In genomic region chr1:206925116-206925736, GRCh38 we compare ENCODE assay signal across 8 cellular contexts. TPM values are rescaled to one million over a fixed set of nuclear protein-coding genes. Genes with fewer than 3 reads are reported as not detected.
A peak's percentile ranks its signal among the peaks of the same experiment; 100 is the strongest.
DNase-seq lines count a peak whose midpoint lies in the region; ATAC-seq and TF ChIP-seq lines count a peak whose summit lies in the region.
"Had no signal": no experiment of that assay in that cellular context is flagged by ENCODE, and none has a peak within 500 bp of the region (broad histone marks: within the 10 kb centered on the region; RNA-seq: fewer than 3 reads in every experiment).

No MANE protein-coding gene starts in this region.

- H4K5ac ChIP-seq in IMR-90 (ENCODE audit: low read depth, low read length): no peak overlapping the region

- H3K36me3 ChIP-seq in IMR-90 (ENCODE audit: control insufficient read depth, insufficient read depth, low read length): no peaks in the 10 kb centered on the region
- peaks cover 6 to 8% of the 10 kb centered on the region in 2 donors for H3K36me3 ChIP-seq in mucosa of rectum (ENCODE audit: control insufficient read depth in 2 of 2, insufficient read depth in 2 of 2, low read length in 2 of 2)
- H3K36me3 ChIP-seq: gastrocnemius medialis had no signal

- no peak overlapping the region for H3K14ac ChIP-seq in IMR-90 (replicated peaks; ENCODE audit: low read depth, low read length)

- H3K56ac ChIP-seq in IMR-90 (ENCODE audit: extremely low read depth, insufficient read depth, low read length): no peak overlapping the region

- H2BK20ac ChIP-seq in IMR-90 (ENCODE audit: low read depth, low read length): no peak overlapping the region

- H4K91ac ChIP-seq in IMR-90 (ENCODE audit: insufficient read depth, low read depth, low read length): no peak overlapping the region

- no peak overlapping the region for H3K4ac ChIP-seq in IMR-90 (ENCODE audit: low read depth, low read length)

- H2BK5ac ChIP-seq in IMR-90 (ENCODE audit: low read depth, low read length, poor library complexity, severe bottlenecking): no peak overlapping the region

- CTCF ChIA-PET in IMR-90 (lab: Yijun Ruan, JAX): no interaction called here

- POLR2A ChIA-PET in IMR-90 (lab: Charles Lee; ENCODE audit: unreplicated experiment): no interaction called here

- no peak for DNase-seq in IMR-90
- peak; percentile 56 for DNase-seq in activated T-cell treated with anti-CD3 and anti-CD28 coated beads, Interleukin-2, amount 50 U/mL, for 1 hour
- DNase-seq in COR-L47 (lab: John Stamatoyannopoulos, UW): no peak
- no peak for DNase-seq in SW 1271 (lab: John Stamatoyannopoulos, UW)
- DNase-seq: gastrocnemius medialis had no signal

- dilution Hi-C loops in IMR-90 (cut with HindIII; ENCODE audit: low sequenced_read_pairs, unreplicated experiment): no loop called here

- H3K9me1 ChIP-seq in IMR-90 (ENCODE audit: insufficient read depth, low read length): peaks cover 12% of the 10 kb centered on the region

- H2AFZ ChIP-seq in IMR-90 (replicated peaks; ENCODE audit: low read length, poor library complexity): peak overlapping the region; percentile 17

- H2AK9ac ChIP-seq in IMR-90 (replicated peaks; ENCODE audit: low read depth, low read length, poor library complexity): no peak overlapping the region

- no peak for TF ChIP-seq RAD21 in IMR-90 (IDR thresholded peaks at IDR 0.05; ENCODE audit: low read length)

- no peaks in the 10 kb centered on the region; a peak in 1 of 4 replicates for H3K79me1 ChIP-seq in IMR-90 (ENCODE audit: low read depth in 1 of 2, low read length in 2 of 2)

- no peak overlapping the region for H3K4me2 ChIP-seq in IMR-90 (ENCODE audit: low read depth, low read length)

- no peaks in the 10 kb centered on the region for H4K20me1 ChIP-seq in IMR-90 (ENCODE audit: insufficient read depth, low read length)

- no TSS peak for BruUV-seq in IMR-90 (replicated peaks; lab: Mats Ljungman, UMichigan)

- no peaks in the 10 kb centered on the region; the same call in 1 of the 2 replicates for H3K4me1 ChIP-seq in IMR-90 (ENCODE audit: control insufficient read depth, insufficient read depth, low read length)
- H3K4me1 ChIP-seq in mucosa of rectum (ENCODE audit: control insufficient read depth in 2 of 2, insufficient read depth in 2 of 2, low read length in 2 of 2): peaks cover 41 to 48% of the 10 kb centered on the region in 2 donors

- no peak overlapping the region for H2BK120ac ChIP-seq in IMR-90 (ENCODE audit: low read depth, low read length)

- in situ Hi-C loops in IMR-90 (cut with MboI; ENCODE audit: low sequenced_read_pairs): no loop called here

- no peak for TF ChIP-seq POLR2A in IMR-90 (IDR thresholded peaks at IDR 0.05; ENCODE audit: low read depth, low read length)

- H3K27me3 ChIP-seq in IMR-90 (ENCODE audit: control insufficient read depth, insufficient read depth, low read length) (peaks cover 6% of the 10 kb centered on the region; the same call in 1 of the 2 replicates), mucosa of rectum (ENCODE audit: control insufficient read depth in 2 of 2, insufficient read depth in 2 of 2, low read length in 2 of 2) (no peaks in the 10 kb centered on the region)
- H3K27me3 ChIP-seq: gastrocnemius medialis had no signal

- H3K9ac ChIP-seq in IMR-90 (ENCODE audit: low read depth, low read length) (no peak overlapping the region), mucosa of rectum (ENCODE audit: low read depth in 1 of 2, low read length in 2 of 2) (peak overlapping the region in 1 of 2 donors; percentile 44)

- H3K27ac ChIP-seq in IMR-90 (ENCODE audit: insufficient read depth, low read length): no peak overlapping the region
- peak overlapping the region; percentile 67 to 87 for H3K27ac ChIP-seq in mucosa of rectum (ENCODE audit: low read depth in 2 of 2, low read length in 2 of 2)
- H3K27ac ChIP-seq: gastrocnemius medialis had no signal

- H4K8ac ChIP-seq in IMR-90 (ENCODE audit: low read depth in 2 of 2, low read length in 2 of 2): no peak overlapping the region

- H3K4me3 ChIP-seq in IMR-90 (ENCODE audit: insufficient read depth, low read depth, low read length) (no peak overlapping the region), mucosa of rectum (ENCODE audit: low read length in 2 of 2) (no peak overlapping the region)
- H3K4me3 ChIP-seq: gastrocnemius medialis had no signal

- H3K9me3 ChIP-seq in IMR-90 (ENCODE audit: control insufficient read depth, insufficient read depth, low read length): no peaks in the 10 kb centered on the region
- H3K9me3 ChIP-seq in mucosa of rectum (ENCODE audit: control insufficient read depth in 2 of 2, low read length in 2 of 2): no peaks in the 10 kb centered on the region
- H3K9me3 ChIP-seq: gastrocnemius medialis had no signal

- ATAC-seq in GM18519 (IDR thresholded peaks at IDR 0.05; ENCODE audit: low FRiP score, unreplicated experiment): peak; percentile 43
- peak; percentile 51 for ATAC-seq in GM21723 (IDR thresholded peaks at IDR 0.05; ENCODE audit: unreplicated experiment)
- no peak for ATAC-seq in IMR-90 (ENCODE audit: low read depth)

- no peak overlapping the region for H3K18ac ChIP-seq in IMR-90 (ENCODE audit: low read depth, low read length)

- intact Hi-C loops in IMR-90 (cut with micrococcal nuclease): no loop called here

- no peak overlapping the region for H2BK15ac ChIP-seq in IMR-90 (ENCODE audit: low read depth, low read length)

- H3K23ac ChIP-seq in IMR-90 (ENCODE audit: low read depth, low read length): no peak overlapping the region

- no CpG with 5 or more reads among the region's 11 CpGs for WGBS in IMR-90 (ENCODE audit: extremely low coverage in 2 of 2, insufficient read length in 1 of 2), 2 experiments

- no peak overlapping the region for H2AK5ac ChIP-seq in IMR-90 (ENCODE audit: low read depth, low read length)

- no peak for TF ChIP-seq CTCF in IMR-90 (conservative IDR thresholded peaks at IDR 0.05; ENCODE audit: low read depth, low read length)

TF ChIP-seq in IMR-90, 13 proteins besides CTCF, POLR2A, EP300 and RAD21:
- TF ChIP-seq MAZ (IDR thresholded peaks at IDR 0.05; ENCODE audit: borderline replicate concordance, low read depth, low read length) (no peak), BHLHE40 (IDR thresholded peaks at IDR 0.05; ENCODE audit: low read depth, low read length) (no peak), USF2 (IDR thresholded peaks at IDR 0.05; ENCODE audit: low read depth, low read length) (no peak), CHD1 (IDR thresholded peaks at IDR 0.05; ENCODE audit: low read depth, low read length) (no peak), NFE2L2 (IDR thresholded peaks at IDR 0.05; ENCODE audit: low read depth, low read length) (no peak), MAFK (IDR thresholded peaks at IDR 0.05; ENCODE audit: low read depth, low read length) (no peak), MXI1 (IDR thresholded peaks at IDR 0.05; ENCODE audit: borderline replicate concordance, low read depth, low read length) (no peak), ELK1 (IDR thresholded peaks at IDR 0.05; ENCODE audit: borderline replicate concordance, low read depth, low read length) (no peak), FOS (IDR thresholded peaks at IDR 0.05; ENCODE audit: low read depth, low read length) (no peak), RCOR1 (IDR thresholded peaks at IDR 0.05; ENCODE audit: insufficient replicate concordance, low read length) (no peak), CEBPB (IDR thresholded peaks at IDR 0.05; ENCODE audit: low read depth, low read length) (no peak), RFX5 (IDR thresholded peaks at IDR 0.05; ENCODE audit: low read depth, low read length) (no peak), SMC3 (IDR thresholded peaks at IDR 0.05; ENCODE audit: low read depth, low read length) (no peak)

RNA-seq across cellular contexts. Expression of gene FCMR, which starts 3.5 kb away (rescaled TPM):
- total RNA-seq in IMR-90 (2012; rRNA removed): not detected in 2 replicates
- 0.09 and 0.29 TPM in 2 replicates for polyA plus RNA-seq in IMR-90 (2012; rRNA removed)
- 0.41 and 0.58 TPM in 2 replicates for polyA plus RNA-seq in IMR-90 (2012; cell fraction: cytosol; rRNA removed)
- 0.17 TPM in 1 of 2 replicates, not detected in the other for polyA plus RNA-seq in IMR-90 (2012; cell fraction: nucleus; rRNA removed; ENCODE audit: low replicate concordance)

RNA-seq across cellular contexts. Expression of gene PIGR, which starts 21.0 kb away (rescaled TPM):
- not detected in 2 replicates for total RNA-seq in IMR-90 (2012; rRNA removed)
- polyA plus RNA-seq in IMR-90 (2012; rRNA removed): not detected in 2 replicates
- polyA plus RNA-seq in IMR-90 (2012; cell fraction: cytosol; rRNA removed): not detected in 2 replicates
- polyA plus RNA-seq in IMR-90 (2012; cell fraction: nucleus; rRNA removed; ENCODE audit: low replicate concordance): not detected in 2 replicates

RNA-seq across cellular contexts. Expression of gene IL24, which starts 28.0 kb away (rescaled TPM):
- under 0.01 and 0.18 TPM in 2 replicates for total RNA-seq in IMR-90 (2012; rRNA removed)
- 0.12 and 0.22 TPM in 2 replicates for polyA plus RNA-seq in IMR-90 (2012; rRNA removed)
- 0.04 TPM in 1 of 2 replicates, not detected in the other for polyA plus RNA-seq in IMR-90 (2012; cell fraction: cytosol; rRNA removed)
- 0.05 and 0.34 TPM in 2 replicates for polyA plus RNA-seq in IMR-90 (2012; cell fraction: nucleus; rRNA removed; ENCODE audit: low replicate concordance)
- total RNA-seq: gastrocnemius medialis had no signal

RNA-seq across cellular contexts. Expression of gene FCAMR, which starts 45.0 kb away (rescaled TPM):
- total RNA-seq in IMR-90 (2012; rRNA removed): not detected in 2 replicates
- not detected in 2 replicates for polyA plus RNA-seq in IMR-90 (2012; rRNA removed)
- not detected in 2 replicates for polyA plus RNA-seq in IMR-90 (2012; cell fraction: cytosol; rRNA removed)
- 0.05 TPM in 1 of 2 replicates, not detected in the other for polyA plus RNA-seq in IMR-90 (2012; cell fraction: nucleus; rRNA removed; ENCODE audit: low replicate concordance)
- total RNA-seq: gastrocnemius medialis had no signal

RNA-seq across cellular contexts. Expression of gene IL20, which starts 59.8 kb away (rescaled TPM):
- total RNA-seq in IMR-90 (2012; rRNA removed): not detected in 2 replicates
- polyA plus RNA-seq in IMR-90 (2012; rRNA removed): not detected in 2 replicates
- polyA plus RNA-seq in IMR-90 (2012; cell fraction: cytosol; rRNA removed): not detected in 2 replicates
- 0.11 TPM in 1 of 2 replicates, not detected in the other for polyA plus RNA-seq in IMR-90 (2012; cell fraction: nucleus; rRNA removed; ENCODE audit: low replicate concordance)
- total RNA-seq: gastrocnemius medialis had no signal
